In genomic region chr2:40259900-40260299, GRCh38 we compare ENCODE assay signal across 13 cellular contexts.
"Had no signal": no experiment of that assay in that cellular context is flagged by ENCODE, and none has a peak within 500 bp of the region (broad histone marks: within the 10 kb centered on the region; RNA-seq: fewer than 3 reads in every experiment).

No MANE protein-coding gene starts in this region.

- ATAC-seq: pancreas, upper lobe of right lung, WTC11 had no signal

- H3K36me3 ChIP-seq: pancreas, thoracic aorta, upper lobe of right lung had no signal

- H3K4me1 ChIP-seq: pancreas, upper lobe of right lung had no signal

- H3K27me3 ChIP-seq: dorsolateral prefrontal cortex, pancreas, upper lobe of right lung had no signal

- H3K9me3 ChIP-seq: pancreas, thoracic aorta, upper lobe of right lung had no signal

- H3K4me3 ChIP-seq: dorsolateral prefrontal cortex, pancreas, thoracic aorta, upper lobe of right lung had no signal

- FAIRE-seq: pancreas had no signal

- H3K27ac ChIP-seq: dorsolateral prefrontal cortex, pancreas, thoracic aorta, upper lobe of right lung had no signal

- DNase-seq: activated CD4-positive, alpha-beta T cell treated with anti-CD3 and anti-CD28 coated beads for 48 hours; activated CD8-positive, alpha-beta memory T cell treated with anti-CD3 and anti-CD28 coated beads, Interleukin-2, amount 50 U/mL, for 48 hours; activated gamma-delta T cell treated with Interleukin-2 at 50 U/mL for 16 hours; activated naive CD8-positive, alpha-beta T cell treated with anti-CD3 and anti-CD28 coated beads, Interleukin-2, amount 10 ng/mL, durations not matched to agents 7 days and 5 days; dorsolateral prefrontal cortex; endodermal cell; erythroblast; naive B cell; pancreas; stimulated activated CD4-positive, alpha-beta T cell treated with anti-CD3 and anti-CD28 coated beads, Interleukin-2, amount 100 ng/mL, for 24 hours; upper lobe of right lung had no signal
